Comparison of ENCODE assay signal across 34 cellular contexts in the genomic region with DNA sequence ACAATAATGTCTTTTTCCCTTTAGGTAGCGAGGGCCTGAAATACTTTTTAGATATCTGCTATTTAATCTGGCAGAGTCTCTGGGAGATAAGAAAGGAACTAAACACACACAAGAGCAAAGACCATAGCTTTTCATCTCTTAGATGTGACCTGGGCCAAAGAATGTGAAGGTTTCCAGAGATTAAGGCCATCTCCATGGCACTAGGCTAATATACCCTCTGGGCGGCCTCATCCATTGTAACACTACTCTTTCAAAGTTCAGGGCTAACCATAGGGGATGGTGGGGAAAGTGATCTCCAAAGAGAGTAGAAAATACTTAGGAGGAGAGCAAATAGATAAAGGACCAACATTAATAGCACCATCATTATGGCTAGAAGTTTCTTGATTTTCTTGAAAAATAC.
"Had no signal": no experiment of that assay in that cellular context is flagged by ENCODE, and none has a peak within 500 bp of the region (broad histone marks: within the 10 kb centered on the region; RNA-seq: fewer than 3 reads in every experiment).

No MANE protein-coding gene starts in this region.

- DNase-seq: Karpas-422, Kasumi-1, MG63, MM.1S, MV-4-11, NCI-H1048, NCI-H1092, NCI-H1092 treated with DMSO at 0.1 percent for 48 hours, NCI-H1105, NCI-H1105 treated with DMSO at 0.1 percent for 48 hours, NCI-H1417, NCI-H1417 treated with DMSO at 0.1 percent for 48 hours, NCI-H1436, NCI-H1436 treated with DMSO at 0.1 percent for 48 hours, NCI-H146, NCI-H1694, NCI-H1694 treated with DMSO at 0.1 percent for 48 hours, NCI-H187, NCI-H187 treated with DMSO at 0.1 percent for 48 hours, NCI-H1930, NCI-H2029, NCI-H2029 treated with DMSO at 0.1 percent for 48 hours, NCI-H2081, NCI-H2081 treated with DMSO at 0.1 percent for 48 hours, NCI-H2107, NCI-H2171, NCI-H2171 treated with DMSO at 0.1 percent for 48 hours, NCI-H2227 treated with DMSO at 0.1 percent for 48 hours, NCI-H226, NCI-H345, NCI-H446, NCI-H446 treated with DMSO at 0.1 percent for 48 hours, NCI-H510A had no signal

- H3K4me3 ChIP-seq: MG63 had no signal

- H3K27ac ChIP-seq: KMS-11 had no signal

- H3K9ac ChIP-seq: KMS-11 had no signal

- H3K4me2 ChIP-seq: KMS-11 had no signal

- H3K9me3 ChIP-seq: MG63 had no signal

- H3K27me3 ChIP-seq: MG63 had no signal

- H3K36me3 ChIP-seq: MG63 had no signal
